In the genomic region with DNA sequence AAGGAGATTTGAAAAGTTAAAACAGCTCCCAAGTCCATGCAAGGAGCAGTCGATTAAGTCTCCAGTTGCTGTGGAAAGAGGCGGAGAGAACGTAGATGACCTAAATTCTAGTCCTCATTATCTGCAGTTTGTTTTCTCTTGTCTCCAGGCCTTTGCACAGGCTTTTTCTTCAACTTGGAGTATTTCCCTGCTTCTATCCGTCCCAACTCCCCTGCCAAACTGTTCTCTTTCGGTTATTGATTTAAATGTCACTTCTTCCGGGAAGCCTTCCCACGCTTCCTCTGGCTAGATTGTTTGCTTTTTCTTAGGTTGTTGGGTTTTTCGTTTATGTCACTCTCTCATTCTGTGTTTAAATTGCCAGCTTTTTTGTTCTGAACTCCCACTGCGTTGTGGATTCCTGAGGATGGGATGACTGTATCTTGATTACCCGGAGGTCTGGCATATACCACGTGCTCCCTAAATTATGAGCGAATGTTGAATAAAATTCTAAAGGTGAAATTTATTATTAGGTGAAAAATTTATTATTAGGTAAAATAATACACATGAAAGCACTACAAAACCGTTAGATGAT, we compare ENCODE assay signal across 8 cellular contexts. TPM values are rescaled to one million over a fixed set of nuclear protein-coding genes. Genes with fewer than 3 reads are reported as not detected.
A peak's percentile ranks its signal among the peaks of the same experiment; 100 is the strongest.
DNase-seq lines count a peak whose midpoint lies in the region; ATAC-seq, FAIRE-seq and TF ChIP-seq lines count a peak whose summit lies in the region.

No MANE protein-coding gene starts in this region.

- H3K27ac ChIP-seq in lung (ENCODE audit: low read depth in 1 of 2, low read length in 1 of 2) = peak overlapping the region; percentile 58 to 76
- H3K27ac ChIP-seq in tibial artery = peak overlapping the region; percentile 93 to 95

- H3K27me3 ChIP-seq in GM06990 (replicated peaks; ENCODE audit: control insufficient read depth, insufficient read depth, low read length) (no peaks in the 10 kb centered on the region), NT2/D1 (ENCODE audit: insufficient read depth, insufficient read length) (no peaks in the 10 kb centered on the region), lung (ENCODE audit: control insufficient read depth, insufficient read depth) (no peaks in the 10 kb centered on the region), tibial artery (no peaks in the 10 kb centered on the region)

- DNase-seq in GM06990 (ENCODE audit: extremely low read depth, insufficient read length) = no peak
- peak; percentile 7 for DNase-seq in H54 (ENCODE audit: insufficient read length, low spot score)
- DNase-seq in NT2/D1 (ENCODE audit: low read depth, low spot score) = no peak
- DNase-seq in cardiac fibroblast (ENCODE audit: low read depth in 2 of 2) = peak in 1 of 2 donors; percentile 3
- DNase-seq in lung (ENCODE audit: low spot score) = no peak
- DNase-seq in tibial artery = no peak
- no peak for DNase-seq in ureter (ENCODE audit: low spot score)
- no peak for DNase-seq in NCI-H1417 (lab: John Stamatoyannopoulos, UW)

- WGBS in lung, 2 donors = 1% methylated on average over 13 of the region's 13 CpGs

- peak overlapping the region; percentile 62 for H3K9ac ChIP-seq in NT2/D1 (ENCODE audit: insufficient read length, low read depth)

- intact Hi-C loops in tibial artery (cut with DNase I; ENCODE audit: low total_unique reads) = loop anchor here (5.0 kb wide), 1 partner anchor 33 kb away; no protein-coding TSS in a partner anchor

- H3K4me3 ChIP-seq in GM06990 (replicated peaks; ENCODE audit: low read depth, low read length) (peak overlapping the region; percentile 79), NT2/D1 (ENCODE audit: insufficient read length, low read depth) (peak overlapping the region; percentile 87), cardiac fibroblast (replicated peaks in 1 of 2; ENCODE audit: low read depth in 2 of 2, low read length in 2 of 2) (peak overlapping the region; percentile 66 to 85), lung (peak overlapping the region; percentile 68), tibial artery (peak overlapping the region; percentile 84 to 88)

- no peak for TF ChIP-seq POLR2A in H54 (IDR thresholded peaks at IDR 0.05; ENCODE audit: low read depth, low read length)

- no peaks in the 10 kb centered on the region for H3K9me3 ChIP-seq in NT2/D1 (ENCODE audit: insufficient read depth, low read length)
- H3K9me3 ChIP-seq in lung (ENCODE audit: control insufficient read depth in 2 of 2, insufficient read depth in 1 of 2, low read length in 1 of 2) = no peaks in the 10 kb centered on the region
- H3K9me3 ChIP-seq in tibial artery = no peaks in the 10 kb centered on the region

- no peak for FAIRE-seq in H54 (lab: Jason Lieb, UNC)

- no peak for TF ChIP-seq CTCF in GM06990 (IDR thresholded peaks at IDR 0.05; ENCODE audit: insufficient read depth, low read length, poor library complexity, severe bottlenecking)
- TF ChIP-seq CTCF in cardiac fibroblast (IDR thresholded peaks at IDR 0.05; ENCODE audit: low read depth, low read length) = no peak
- TF ChIP-seq CTCF in lung (IDR thresholded peaks at IDR 0.05; ENCODE audit: control extremely low read depth, extremely low read depth) = no peak
- no peak for TF ChIP-seq CTCF in tibial artery (IDR thresholded peaks at IDR 0.05)

- H3K36me3 ChIP-seq in GM06990 (ENCODE audit: control insufficient read depth, insufficient read depth, low read length) = no peaks in the 10 kb centered on the region
- peaks cover 25% of the 10 kb centered on the region for H3K36me3 ChIP-seq in NT2/D1 (ENCODE audit: insufficient read depth, insufficient read length, low read length)
- H3K36me3 ChIP-seq in lung (ENCODE audit: control insufficient read depth in 2 of 2, insufficient read depth in 2 of 2, low read length in 2 of 2) = no peaks in the 10 kb centered on the region
- peaks cover 0 to 15% (median 0%) of the 10 kb centered on the region in 3 donors for H3K36me3 ChIP-seq in tibial artery

- H3K4me1 ChIP-seq in NT2/D1 (ENCODE audit: insufficient read depth, insufficient read length) (no peaks in the 10 kb centered on the region), lung (ENCODE audit: control insufficient read depth in 2 of 2, insufficient read depth in 2 of 2, low read length in 2 of 2) (peaks cover 0 to 14% of the 10 kb centered on the region in 2 donors), tibial artery (peaks cover 0 to 39% (median 16%) of the 10 kb centered on the region in 4 donors)

- peak; percentile 6 for ATAC-seq in lung (ENCODE audit: insufficient read depth, low FRiP score)

RNA-seq across cellular contexts. Expression of gene TMEM126B, which starts 0.5 kb away (rescaled TPM):
- total RNA-seq in lung (10 to 100 TPM; 52.9 TPM), ureter (36.6 TPM)
- 100 to 1,000 TPM in 1 of 2 donors, 10 to 100 TPM in 1; 77.3 to 129 TPM for polyA plus RNA-seq in lung

RNA-seq across cellular contexts. Expression of gene DLG2, which starts 1.7 kb away (rescaled TPM):
- total RNA-seq in lung (10 to 100 TPM in 1 of 2 donors, 1 to 10 TPM in 1; 9.9 to 24.1 TPM), ureter (19.5 TPM)
- under 1 TPM; 0.32 to 0.83 TPM for polyA plus RNA-seq in lung

RNA-seq across cellular contexts. Expression of gene TMEM126A, which starts 18.9 kb away (rescaled TPM):
- total RNA-seq in lung = 10 to 100 TPM; 17.1 to 29.7 TPM
- polyA plus RNA-seq in lung = 10 to 100 TPM; 40.8 to 75.4 TPM
- total RNA-seq in ureter = 23.8 TPM

RNA-seq across cellular contexts. Expression of gene CREBZF, which starts 36.1 kb away (rescaled TPM):
- total RNA-seq in lung (100 to 1,000 TPM in 1 of 2 donors, 10 to 100 TPM in 1; 36.1 to 115 TPM), ureter (48.2 TPM)
- polyA plus RNA-seq in lung = 10 to 100 TPM; 20.2 to 31.8 TPM

RNA-seq across cellular contexts. Expression of gene CCDC89, which starts 57.1 kb away (rescaled TPM):
- total RNA-seq in lung (1 to 10 TPM; 3.1 to 6.5 TPM), ureter (2.5 TPM)
- 1 to 10 TPM in 1 of 2 donors, under 1 TPM in 1; 0.65 to 3.1 TPM for polyA plus RNA-seq in lung
